ENCODE assay signal across 8 cellular contexts in genomic region chr1:118986839-118987430, GRCh38. TPM values are rescaled to one million over a fixed set of nuclear protein-coding genes. Genes with fewer than 3 reads are reported as not detected.
A peak's percentile ranks its signal among the peaks of the same experiment; 100 is the strongest.
DNase-seq lines count a peak whose midpoint lies in the region; ATAC-seq and TF ChIP-seq lines count a peak whose summit lies in the region.

No MANE protein-coding gene starts in this region.

- H3K36me3 Mint-ChIP-seq in activated CD4-positive, alpha-beta memory T cell treated with anti-CD3 and anti-CD28 coated beads for 36 hours, result peaks cover 31% of the 10 kb centered on the region

- peak overlapping the region; percentile 83 for H3K4me2 ChIP-seq in smooth muscle cell

- no peaks in the 10 kb centered on the region for H3F3A ChIP-seq in smooth muscle cell (ENCODE audit: low read depth)

- peak overlapping the region; percentile 71 for H2AFZ ChIP-seq in smooth muscle cell (ENCODE audit: low read depth)

- ATAC-seq in left ventricle myocardium superior (peak; percentile 53), GM19452 (IDR thresholded peaks at IDR 0.05; ENCODE audit: unreplicated experiment) (no peak)

- H3K9me3 ChIP-seq in smooth muscle cell (replicated peaks; ENCODE audit: low read depth), result no peaks in the 10 kb centered on the region

- in situ Hi-C loops in GM18951 (cut with MboI; ENCODE audit: low sequenced_read_pairs, unreplicated experiment), result no loop called here

- peak overlapping the region; percentile 55 for H3K4me3 ChIP-seq in smooth muscle cell

- no peak for TF ChIP-seq CTCF in smooth muscle cell (IDR thresholded peaks at IDR 0.05; ENCODE audit: borderline replicate concordance, insufficient read depth, poor library complexity, severe bottlenecking)

- DNase-seq in activated CD4-positive, alpha-beta memory T cell treated with anti-CD3 and anti-CD28 coated beads for 36 hours, result no peak
- DNase-seq in left ventricle myocardium superior, result peak; percentile 41
- DNase-seq in smooth muscle cell (lab: John Stamatoyannopoulos, UW; ENCODE audit: unreplicated experiment), result no peak
- DNase-seq in amygdala (lab: John Stamatoyannopoulos, UW), result no peak
- DNase-seq in C1 segment of cervical spinal cord (lab: John Stamatoyannopoulos, UW), result no peak
- no peak for DNase-seq in iPS-NIHi11 (ENCODE audit: low spot score)

- H3K79me2 ChIP-seq in smooth muscle cell (ENCODE audit: low read depth), result peaks cover 8% of the 10 kb centered on the region

- H3K27me3 ChIP-seq in smooth muscle cell (ENCODE audit: low read depth), result peaks cover 100% of the 10 kb centered on the region

- TF ChIP-seq POLR2A in GM18951 (IDR thresholded peaks at IDR 0.05; ENCODE audit: extremely low read depth, insufficient read depth, insufficient read length), result peak; percentile 3

- CTCF ChIA-PET in activated CD4-positive, alpha-beta memory T cell treated with anti-CD3 and anti-CD28 coated beads for 36 hours (lab: Charles Lee), result no interaction called here

- H3K27ac Mint-ChIP-seq in activated CD4-positive, alpha-beta memory T cell treated with anti-CD3 and anti-CD28 coated beads for 36 hours, result no peak overlapping the region

- H3K4me3 Mint-ChIP-seq in activated CD4-positive, alpha-beta memory T cell treated with anti-CD3 and anti-CD28 coated beads for 36 hours, result peak overlapping the region; percentile 41

- H3K9me3 Mint-ChIP-seq in activated CD4-positive, alpha-beta memory T cell treated with anti-CD3 and anti-CD28 coated beads for 36 hours, result peaks cover 3% of the 10 kb centered on the region

- no peaks in the 10 kb centered on the region for H3K36me3 ChIP-seq in smooth muscle cell (ENCODE audit: low read depth)

- 12% methylated on average over 25 of the region's 25 CpGs for WGBS in smooth muscle cell (ENCODE audit: low lambda C conversion rate)

- POLR2A ChIA-PET in activated CD4-positive, alpha-beta memory T cell treated with anti-CD3 and anti-CD28 coated beads for 36 hours (lab: Charles Lee), result no interaction called here

- H3K4me1 Mint-ChIP-seq in activated CD4-positive, alpha-beta memory T cell treated with anti-CD3 and anti-CD28 coated beads for 36 hours (ENCODE audit: low read depth), result peaks cover 23% of the 10 kb centered on the region

- H3K27ac ChIP-seq in smooth muscle cell (ENCODE audit: low read depth), result peak overlapping the region; percentile 17

- H3K9ac ChIP-seq in smooth muscle cell (ENCODE audit: low read depth), result no peak overlapping the region

- H3K27me3 Mint-ChIP-seq in activated CD4-positive, alpha-beta memory T cell treated with anti-CD3 and anti-CD28 coated beads for 36 hours, result peaks cover 86% of the 10 kb centered on the region

- intact Hi-C loops in activated CD4-positive, alpha-beta memory T cell treated with anti-CD3 and anti-CD28 coated beads for 36 hours (cut with micrococcal nuclease), result no loop called here
- intact Hi-C loops in left ventricle myocardium superior (cut with micrococcal nuclease), result no loop called here

- peaks cover 6% of the 10 kb centered on the region for H3K4me1 ChIP-seq in smooth muscle cell (ENCODE audit: low read depth)

- H4K20me1 ChIP-seq in smooth muscle cell (ENCODE audit: low read depth), result no peaks in the 10 kb centered on the region

RNA-seq across cellular contexts. Expression of gene TBX15, which starts 1.2 kb away (rescaled TPM):
- not detected for total RNA-seq in activated CD4-positive, alpha-beta memory T cell treated with anti-CD3 and anti-CD28 coated beads for 36 hours
- total RNA-seq in left ventricle myocardium superior, result 0.64 TPM
- total RNA-seq in smooth muscle cell, result 3.5 and 7.4 TPM in 2 replicates
- 2.1 and 2.7 TPM in 2 replicates for polyA plus RNA-seq in smooth muscle cell
